Comparison of ENCODE assay signal across 1 cellular context in genomic region chr1:86914998-86915736, GRCh38.
TF ChIP-seq lines count a peak whose summit lies in the region.

No MANE protein-coding gene starts in this region.

TF ChIP-seq in H1, 55 proteins besides CTCF, POLR2A, EP300 and RAD21:
- TF ChIP-seq MAX (IDR thresholded peaks at IDR 0.05), result no peak
- no peak for TF ChIP-seq SP2 (IDR thresholded peaks at IDR 0.05; ENCODE audit: low read length)
- TF ChIP-seq POU5F1 (IDR thresholded peaks at IDR 0.05; ENCODE audit: low read depth, low read length), result no peak
- no peak for TF ChIP-seq CTBP2 (IDR thresholded peaks at IDR 0.05; ENCODE audit: borderline replicate concordance, insufficient read depth, insufficient read length, low read length)
- TF ChIP-seq CBX5 (IDR thresholded peaks at IDR 0.05; ENCODE audit: low read depth, low read length), result no peak
- TF ChIP-seq BACH1 (IDR thresholded peaks at IDR 0.05; ENCODE audit: low read length), result no peak
- TF ChIP-seq GABPA (IDR thresholded peaks at IDR 0.05; ENCODE audit: borderline replicate concordance, insufficient read depth, low read length), result no peak
- TF ChIP-seq CBX8 (IDR thresholded peaks at IDR 0.05; ENCODE audit: borderline replicate concordance, low read depth, low read length), result no peak
- TF ChIP-seq RFX5 (IDR thresholded peaks at IDR 0.05; ENCODE audit: borderline replicate concordance, low read depth, low read length), result no peak
- TF ChIP-seq E2F6 (IDR thresholded peaks at IDR 0.05), result peak; percentile 32; the same call in 1 of the 2 replicates
- no peak for TF ChIP-seq CHD7 (IDR thresholded peaks at IDR 0.05; ENCODE audit: insufficient replicate concordance, low read length)
- no peak for TF ChIP-seq SIX5 (IDR thresholded peaks at IDR 0.05; ENCODE audit: low read depth, low read length)
- TF ChIP-seq ATF3 (IDR thresholded peaks at IDR 0.05; ENCODE audit: insufficient read depth, low read depth, low read length), result no peak
- TF ChIP-seq KDM4A (IDR thresholded peaks at IDR 0.05; ENCODE audit: low read depth, low read length, severe bottlenecking), result peak; percentile 98
- no peak for TF ChIP-seq YY1 (IDR thresholded peaks at IDR 0.05; ENCODE audit: low read depth, low read length)
- TF ChIP-seq RNF2 (IDR thresholded peaks at IDR 0.05; ENCODE audit: borderline replicate concordance, low read depth, low read length, missing control alignments, poor library complexity, severe bottlenecking), result no peak
- TF ChIP-seq HDAC2 (IDR thresholded peaks at IDR 0.05; ENCODE audit: borderline replicate concordance in 1 of 2, low read depth in 2 of 2, low read length in 2 of 2), result no peak
- no peak for TF ChIP-seq KDM1A (IDR thresholded peaks at IDR 0.05; ENCODE audit: borderline replicate concordance, low read length)
- no peak for TF ChIP-seq BCL11A (IDR thresholded peaks at IDR 0.05; ENCODE audit: low read depth in 2 of 2, low read length in 2 of 2)
- TF ChIP-seq SAP30 (IDR thresholded peaks at IDR 0.05; ENCODE audit: insufficient read depth, insufficient replicate concordance, low read length), result peak; percentile 81
- no peak for TF ChIP-seq CEBPB (IDR thresholded peaks at IDR 0.05; ENCODE audit: low read depth, low read length)
- TF ChIP-seq BRCA1 (IDR thresholded peaks at IDR 0.05; ENCODE audit: low read depth, low read length), result no peak
- peak; percentile 41; the same call in 1 of the 2 replicates for TF ChIP-seq RBBP5 (IDR thresholded peaks at IDR 0.05; ENCODE audit: borderline replicate concordance, low read depth, low read length)
- TF ChIP-seq SRF (IDR thresholded peaks at IDR 0.05; ENCODE audit: low read depth, low read length), result no peak
- TF ChIP-seq TAF7 (optimal IDR thresholded peaks at IDR 0.05; ENCODE audit: borderline replicate concordance, low read depth, low read length), result no peak
- TF ChIP-seq SUZ12 (IDR thresholded peaks at IDR 0.05; ENCODE audit: low read length), result no peak
- no peak for TF ChIP-seq JUND (IDR thresholded peaks at IDR 0.05; ENCODE audit: low read length)
- no peak for TF ChIP-seq HDAC6 (IDR thresholded peaks at IDR 0.05; ENCODE audit: low read depth, low read length)
- TF ChIP-seq EGR1 (IDR thresholded peaks at IDR 0.05; ENCODE audit: borderline replicate concordance, low read depth, low read length), result no peak
- TF ChIP-seq SP4 (IDR thresholded peaks at IDR 0.05; ENCODE audit: low read length), result no peak
- TF ChIP-seq EZH2 (IDR thresholded peaks at IDR 0.05; ENCODE audit: low read depth, low read length, severe bottlenecking), result no peak
- TF ChIP-seq CREB1 (IDR thresholded peaks at IDR 0.05), result peak; percentile 5; the same call in 1 of the 2 replicates
- TF ChIP-seq SIRT6 (IDR thresholded peaks at IDR 0.05; ENCODE audit: low read length), result no peak
- TF ChIP-seq CHD1 (IDR thresholded peaks at IDR 0.05; ENCODE audit: low read depth, low read length), result no peak
- no peak for TF ChIP-seq NRF1 (IDR thresholded peaks at IDR 0.05; ENCODE audit: low read depth, low read length)
- TF ChIP-seq FOSL1 (IDR thresholded peaks at IDR 0.05; ENCODE audit: insufficient read depth, low read depth, low read length), result no peak
- no peak for TF ChIP-seq GTF2F1 (IDR thresholded peaks at IDR 0.05; ENCODE audit: borderline replicate concordance, low read depth, low read length)
- peak; percentile 7; the same call in 1 of the 2 replicates for TF ChIP-seq CHD2 (IDR thresholded peaks at IDR 0.05; ENCODE audit: low read length)
- no peak for TF ChIP-seq ATF2 (IDR thresholded peaks at IDR 0.05; ENCODE audit: low read length)
- peak; percentile 55; the same call in 1 of the 2 replicates for TF ChIP-seq TBP (IDR thresholded peaks at IDR 0.05; ENCODE audit: low read depth, low read length)
- peak; percentile 99 for TF ChIP-seq ASH2L (IDR thresholded peaks at IDR 0.05; ENCODE audit: low read length)
- TF ChIP-seq SP1 (IDR thresholded peaks at IDR 0.05; ENCODE audit: low read depth, low read length), result no peak
- no peak for TF ChIP-seq ZNF274 (IDR thresholded peaks at IDR 0.05; ENCODE audit: borderline replicate concordance, extremely low read depth, low read length)
- no peak for TF ChIP-seq TCF12 (IDR thresholded peaks at IDR 0.05; ENCODE audit: low read depth, low read length)
- TF ChIP-seq TAF1 (IDR thresholded peaks at IDR 0.05; ENCODE audit: low read depth, low read length), result peak; percentile 75
- TF ChIP-seq MAFK (IDR thresholded peaks at IDR 0.05; ENCODE audit: low read depth, low read length), result no peak
- no peak for TF ChIP-seq NANOG (IDR thresholded peaks at IDR 0.05; ENCODE audit: insufficient read depth, low read depth, low read length, poor library complexity, severe bottlenecking)
- no peak for TF ChIP-seq KDM5A (IDR thresholded peaks at IDR 0.05; ENCODE audit: low read length)
- TF ChIP-seq RXRA (IDR thresholded peaks at IDR 0.05; ENCODE audit: insufficient read depth, low read depth, low read length), result no peak
- no peak for TF ChIP-seq POLR2AphosphoS5 (IDR thresholded peaks at IDR 0.05; ENCODE audit: low read depth, low read length)
- TF ChIP-seq JUN (IDR thresholded peaks at IDR 0.05; ENCODE audit: low read depth, low read length), result no peak
- peak; percentile 73; the same call in 1 of the 2 replicates for TF ChIP-seq PHF8 (conservative IDR thresholded peaks at IDR 0.05; ENCODE audit: low read depth, low read length)
- no peak for TF ChIP-seq USF2 (IDR thresholded peaks at IDR 0.05; ENCODE audit: low read length)
- peak; percentile 46; the same call in 1 of the 2 replicates for TF ChIP-seq TEAD4 (IDR thresholded peaks at IDR 0.05; ENCODE audit: low read depth, low read length)
- peak in 1 of 2 experiments; percentile 77; a peak in 1 of 4 replicates for TF ChIP-seq SIN3A (conservative IDR thresholded peaks at IDR 0.05 in 1 of 2, IDR thresholded peaks at IDR 0.05 in 1 of 2; ENCODE audit: low read depth in 1 of 2, low read length in 2 of 2)
